In genomic region chr2:226984461-226985226, GRCh38 we compare ENCODE assay signal across 8 cellular contexts.
DNase-seq lines count a peak whose midpoint lies in the region; ATAC-seq, FAIRE-seq and TF ChIP-seq lines count a peak whose summit lies in the region.

No MANE protein-coding gene starts in this region.

- CTCF ChIA-PET in K562 (lab: Yijun Ruan, JAX; ENCODE audit: low intra/inter-chr PET ratio): interaction anchor here (2.9 kb wide), 1 partner anchor 172 kb away, joined by 19 read pairs; no protein-coding TSS in a partner anchor

- H2AFZ ChIP-seq in K562 (ENCODE audit: low read depth, low read length): no peak overlapping the region

- intact Hi-C loops in K562 (cut with micrococcal nuclease): loop anchor here (1.0 to 5.0 kb wide), 3 partner anchors 123 to 1312 kb away; no protein-coding TSS in a partner anchor
- intact Hi-C loops in ascending aorta (cut with DNase I): loop anchor here (1.0 to 5.0 kb wide), 3 partner anchors 184 to 1316 kb away; no protein-coding TSS in a partner anchor

- TF ChIP-seq EP300 in K562 (IDR thresholded peaks at IDR 0.05; ENCODE audit: low read length): no peak

- H3K79me2 ChIP-seq in K562 (ENCODE audit: control insufficient read depth, insufficient read depth, low read length): 0 out of 3 replicates have a peak, but pooled peaks cover 4% of the 10 kb centered on the region

- H3K27me3 Mint-ChIP-seq in CD4-positive, CD25-positive, alpha-beta regulatory T cell: no peaks in the 10 kb centered on the region
- no peaks in the 10 kb centered on the region for H3K27me3 Mint-ChIP-seq in stimulated activated naive CD8-positive, alpha-beta T cell treated with anti-CD3 and anti-CD28 coated beads, Interleukin-15, Interleukin-2, amounts not matched to agents 100 ng/mL and 50 ng/mL, for 24 hours

- no peak overlapping the region for H3K27ac ChIP-seq in CD4-positive, CD25-positive, alpha-beta regulatory T cell (ENCODE audit: insufficient read depth, low read length, poor library complexity, severe bottlenecking)
- peak overlapping the region; percentile 41 for H3K27ac ChIP-seq in K562 (ENCODE audit: extremely low read depth, low read depth, low read length)
- no peak overlapping the region for H3K27ac ChIP-seq in ascending aorta

- H3K9me1 ChIP-seq in K562 (ENCODE audit: control insufficient read depth, insufficient read depth, low read length): no peaks in the 10 kb centered on the region

- WGBS in K562 (ENCODE audit: insufficient coverage, low coverage, missing lambda C conversion rate): 41% methylated on average over 8 of the region's 8 CpGs

- peak overlapping the region in 1 of 4 donors; percentile 46 for H3K4me3 Mint-ChIP-seq in CD4-positive, CD25-positive, alpha-beta regulatory T cell
- H3K4me3 Mint-ChIP-seq in stimulated activated naive CD8-positive, alpha-beta T cell treated with anti-CD3 and anti-CD28 coated beads, Interleukin-15, Interleukin-2, amounts not matched to agents 100 ng/mL and 50 ng/mL, for 24 hours: no peak overlapping the region

- no peak overlapping the region for H3K9ac ChIP-seq in K562 (ENCODE audit: insufficient read depth in 1 of 2, low read depth in 2 of 2, low read length in 2 of 2)

- peak overlapping the region; percentile 32 to 84 (median 76) for H3K27ac Mint-ChIP-seq in CD4-positive, CD25-positive, alpha-beta regulatory T cell
- H3K27ac Mint-ChIP-seq in stimulated activated naive CD8-positive, alpha-beta T cell treated with anti-CD3 and anti-CD28 coated beads, Interleukin-15, Interleukin-2, amounts not matched to agents 100 ng/mL and 50 ng/mL, for 24 hours: peak overlapping the region; percentile 26

- POLR2A ChIA-PET in K562 (lab: Yijun Ruan, JAX): interaction anchor here (0.6 kb wide), 1 partner anchor 63 kb away, joined by 3 read pairs; no protein-coding TSS in a partner anchor

- TF ChIP-seq CTCF in K562 (IDR thresholded peaks at IDR 0.05 in 2 of 3, conservative IDR thresholded peaks at IDR 0.05 in 1 of 3; ENCODE audit: insufficient read depth in 2 of 3, low read depth in 1 of 3, low read length in 3 of 3): no peak
- no peak for TF ChIP-seq CTCF in ascending aorta (IDR thresholded peaks at IDR 0.05)

- H3K9me3 Mint-ChIP-seq in CD4-positive, CD25-positive, alpha-beta regulatory T cell: no peaks in the 10 kb centered on the region
- no peaks in the 10 kb centered on the region for H3K9me3 Mint-ChIP-seq in stimulated activated naive CD8-positive, alpha-beta T cell treated with anti-CD3 and anti-CD28 coated beads, Interleukin-15, Interleukin-2, amounts not matched to agents 100 ng/mL and 50 ng/mL, for 24 hours

- peak in 2 of 3 donors; percentile 29 to 74 for DNase-seq in CD4-positive, CD25-positive, alpha-beta regulatory T cell
- DNase-seq in K562 (ENCODE audit: extremely low read depth in 1 of 4, low spot score in 3 of 4) (peak in 3 of 4 experiments; percentile 8 to 43 (median 37)), NCI-H510A (lab: John Stamatoyannopoulos, UW) (no peak), ascending aorta (ENCODE audit: low spot score in 2 of 2) (no peak), DMS53 (lab: John Stamatoyannopoulos, UW) (no peak)

- peaks cover 9% of the 10 kb centered on the region for H3K4me1 ChIP-seq in CD4-positive, CD25-positive, alpha-beta regulatory T cell (ENCODE audit: control insufficient read depth, insufficient read depth, low read length, poor library complexity, severe bottlenecking)
- peaks cover under 1 to 24% of the 10 kb centered on the region in 2 experiments; a peak in 4 of 5 replicates for H3K4me1 ChIP-seq in K562 (replicated peaks in 1 of 2; ENCODE audit: control insufficient read depth in 2 of 2, insufficient read depth in 2 of 2, low read length in 2 of 2)
- peaks cover 0 to 3% of the 10 kb centered on the region in 2 donors for H3K4me1 ChIP-seq in ascending aorta

- no peak overlapping the region for H3K4me3 ChIP-seq in CD4-positive, CD25-positive, alpha-beta regulatory T cell (ENCODE audit: low read depth, low read length)
- H3K4me3 ChIP-seq in K562: no peak overlapping the region
- no peak overlapping the region for H3K4me3 ChIP-seq in ascending aorta

- no peaks in the 10 kb centered on the region for H4K20me1 ChIP-seq in K562 (replicated peaks; ENCODE audit: control insufficient read depth, insufficient read depth, low read length)

- H3K36me3 Mint-ChIP-seq in CD4-positive, CD25-positive, alpha-beta regulatory T cell: peaks cover 19% of the 10 kb centered on the region
- peaks cover 20% of the 10 kb centered on the region for H3K36me3 Mint-ChIP-seq in stimulated activated naive CD8-positive, alpha-beta T cell treated with anti-CD3 and anti-CD28 coated beads, Interleukin-15, Interleukin-2, amounts not matched to agents 100 ng/mL and 50 ng/mL, for 24 hours (ENCODE audit: low read depth)

- BruUV-seq in K562 (replicated peaks; lab: Mats Ljungman, UMichigan): no TSS peak

- TF ChIP-seq POLR2A in K562 (conservative IDR thresholded peaks at IDR 0.05): no peak

- H3K4me1 Mint-ChIP-seq in CD4-positive, CD25-positive, alpha-beta regulatory T cell: peaks cover 5 to 26% (median 20%) of the 10 kb centered on the region in 4 donors
- peaks cover 23% of the 10 kb centered on the region for H3K4me1 Mint-ChIP-seq in stimulated activated naive CD8-positive, alpha-beta T cell treated with anti-CD3 and anti-CD28 coated beads, Interleukin-15, Interleukin-2, amounts not matched to agents 100 ng/mL and 50 ng/mL, for 24 hours (ENCODE audit: low read depth)

- H3K27me3 ChIP-seq in CD4-positive, CD25-positive, alpha-beta regulatory T cell (ENCODE audit: control insufficient read depth, insufficient read depth, low read length): no peaks in the 10 kb centered on the region
- no peaks in the 10 kb centered on the region for H3K27me3 ChIP-seq in K562 (ENCODE audit: control insufficient read depth in 2 of 2, insufficient read depth in 2 of 2, low read length in 2 of 2)
- no peaks in the 10 kb centered on the region for H3K27me3 ChIP-seq in ascending aorta

- ATAC-seq in CD4-positive, CD25-positive, alpha-beta regulatory T cell (ENCODE audit: low read depth in 2 of 2): peak; percentile 46 to 76
- ATAC-seq in GM19372 (IDR thresholded peaks at IDR 0.05; ENCODE audit: low read depth, unreplicated experiment) (peak; percentile 95), HG03196 (IDR thresholded peaks at IDR 0.05; ENCODE audit: unreplicated experiment) (peak; percentile 97), K562 (peak; percentile 90)

- TF ChIP-seq RAD21 in K562 (CRISPR knock-in tag; conservative IDR thresholded peaks at IDR 0.05 in 1 of 2, IDR thresholded peaks at IDR 0.05 in 1 of 2): no peak

- peaks cover 2% of the 10 kb centered on the region for H3K36me3 ChIP-seq in CD4-positive, CD25-positive, alpha-beta regulatory T cell (ENCODE audit: control insufficient read depth, insufficient read depth, low read length)
- H3K36me3 ChIP-seq in K562 (ENCODE audit: control insufficient read depth, insufficient read depth, low read length) (no peaks in the 10 kb centered on the region), ascending aorta (no peaks in the 10 kb centered on the region)

- in situ Hi-C loops in K562 (cut with MboI): loop anchor here (5.0 kb wide), 1 partner anchor 172 kb away; no protein-coding TSS in a partner anchor

- peak; percentile 60 for FAIRE-seq in K562 (lab: Jason Lieb, UNC)

- peak overlapping the region; percentile 18; the same call in 1 of the 2 replicates for H3K4me2 ChIP-seq in K562 (ENCODE audit: insufficient read depth, low read length)

- no peaks in the 10 kb centered on the region for H3K9me3 ChIP-seq in CD4-positive, CD25-positive, alpha-beta regulatory T cell (ENCODE audit: control insufficient read depth in 2 of 2, low read length in 2 of 2)
- H3K9me3 ChIP-seq in K562 (replicated peaks; ENCODE audit: control insufficient read depth, insufficient read depth, low read depth, low read length): no peaks in the 10 kb centered on the region
- H3K9me3 ChIP-seq in ascending aorta: no peaks in the 10 kb centered on the region

TF ChIP-seq in K562, 482 proteins besides CTCF, POLR2A, EP300 and RAD21:
- TF ChIP-seq ETV6 (IDR thresholded peaks at IDR 0.05; ENCODE audit: borderline replicate concordance in 1 of 2, low read depth in 2 of 2, low read length in 1 of 2): no peak
- TF ChIP-seq ETV6 (CRISPR knock-in tag; IDR thresholded peaks at IDR 0.05; ENCODE audit: borderline replicate concordance): no peak
- TF ChIP-seq ARNT (IDR thresholded peaks at IDR 0.05): no peak
TF ChIP-seq in K562: peak in this region for 0.

Comparison
In these comparisons a context has a peak if more than half of its experiments do, and no peak if none do; other contexts are left out.
1. DNase-seq: peak in CD4-positive, CD25-positive, alpha-beta regulatory T cell (2 of 3) and K562 (3 of 4); none in NCI-H510A (single experiment), ascending aorta (0 of 2) and DMS53 (single experiment).
2. Peak in every context shown above with its lines, with median percentiles within 50 percentile points of each other: ATAC-seq.